In genomic region chr12:26304273-26304672, GRCh38 we compare ENCODE assay signal across 21 cellular contexts.
"Had no signal": no experiment of that assay in that cellular context is flagged by ENCODE, and none has a peak within 500 bp of the region (broad histone marks: within the 10 kb centered on the region; RNA-seq: fewer than 3 reads in every experiment).

No MANE protein-coding gene starts in this region.

- FAIRE-seq: colon, frontal cortex had no signal

- H3K4me3 ChIP-seq: dorsolateral prefrontal cortex, left lung, mucosa of descending colon, prostate gland, right atrium auricular region, testis, tibial artery had no signal

- H3K36me3 ChIP-seq: left lung, prostate gland, right atrium auricular region, tibial artery had no signal

- H3K27me3 ChIP-seq: dorsolateral prefrontal cortex, left lung, right atrium auricular region, testis, tibial artery had no signal

- H3K4me1 ChIP-seq: prostate gland, testis had no signal

- DNase-seq: dorsolateral prefrontal cortex; effector CD4-positive, alpha-beta T cell; hypothalamus; immature natural killer cell; islet precursor cell; left cardiac atrium; left lung; mesenchymal stem cell; mucosa of descending colon; naive thymus-derived CD4-positive, alpha-beta T cell; nephron progenitor cell; nucleus accumbens; stimulated activated CD4-positive, alpha-beta T cell treated with anti-CD3 and anti-CD28 coated beads, Interleukin-4, amount 100 ng/mL, for 4 hours; stimulated activated naive CD8-positive, alpha-beta T cell treated with anti-CD3 and anti-CD28 coated beads, Interleukin-15, Interleukin-2, amounts not matched to agents 100 U/mL and 50 U/mL, for 24 hours; substantia nigra; testis; tibial artery had no signal

- H3K27ac ChIP-seq: dorsolateral prefrontal cortex, left lung, prostate gland, right atrium auricular region, testis, tibial artery had no signal
